Comparison of ENCODE assay signal across 22 cellular contexts in genomic region chr21:45580181-45580575, GRCh38. TPM values are rescaled to one million over a fixed set of nuclear protein-coding genes. Genes with fewer than 3 reads are reported as not detected.
DNase-seq lines count a peak whose midpoint lies in the region; ATAC-seq and TF ChIP-seq lines count a peak whose summit lies in the region.
"Had no signal": no experiment of that assay in that cellular context is flagged by ENCODE, and none has a peak within 500 bp of the region (broad histone marks: within the 10 kb centered on the region; RNA-seq: fewer than 3 reads in every experiment).

No MANE protein-coding gene starts in this region.

- no peak overlapping the region for H3K4me3 Mint-ChIP-seq in activated CD8-positive, alpha-beta memory T cell treated with anti-CD3 and anti-CD28 coated beads, Interleukin-2, amount 10 ng/mL, durations not matched to agents 7 days and 5 days
- H3K4me3 Mint-ChIP-seq in endodermal cell (no peak overlapping the region), type B pancreatic cell (no peak overlapping the region)
- H3K4me3 Mint-ChIP-seq: CD4-positive, CD25-positive, alpha-beta regulatory T cell; H9 had no signal

- peak overlapping the region; percentile 66 for H3K18ac ChIP-seq in neuronal stem cell (ENCODE audit: low read length)

- H3K36me3 Mint-ChIP-seq in activated CD8-positive, alpha-beta memory T cell treated with anti-CD3 and anti-CD28 coated beads, Interleukin-2, amount 10 ng/mL, durations not matched to agents 7 days and 5 days: no peaks in the 10 kb centered on the region
- H3K36me3 Mint-ChIP-seq in endodermal cell (ENCODE audit: low read depth) (no peaks in the 10 kb centered on the region), type B pancreatic cell (no peaks in the 10 kb centered on the region)
- H3K36me3 Mint-ChIP-seq: CD4-positive, CD25-positive, alpha-beta regulatory T cell had no signal

- peak overlapping the region; percentile 16 for H2BK5ac ChIP-seq in neuronal stem cell (ENCODE audit: low read length)

- H3K4ac ChIP-seq in neuronal stem cell (ENCODE audit: low read length): no peak overlapping the region

- H3K27me3 ChIP-seq in endodermal cell (ENCODE audit: control insufficient read depth, insufficient read depth, low read length, poor library complexity, severe bottlenecking): peaks cover 16% of the 10 kb centered on the region
- peaks cover 0 to 17% (median 0%) of the 10 kb centered on the region in 3 experiments for H3K27me3 ChIP-seq in neuronal stem cell (ENCODE audit: control insufficient read depth in 3 of 3, insufficient read depth in 3 of 3, low read depth in 1 of 3, low read length in 3 of 3)
- H3K27me3 ChIP-seq: BE2C had no signal

- no peak overlapping the region for H3K27ac Mint-ChIP-seq in activated CD8-positive, alpha-beta memory T cell treated with anti-CD3 and anti-CD28 coated beads, Interleukin-2, amount 10 ng/mL, durations not matched to agents 7 days and 5 days
- H3K27ac Mint-ChIP-seq in endodermal cell: no peak overlapping the region
- no peak overlapping the region for H3K27ac Mint-ChIP-seq in type B pancreatic cell
- H3K27ac Mint-ChIP-seq: CD4-positive, CD25-positive, alpha-beta regulatory T cell; H9 had no signal

- H3K27ac ChIP-seq in endodermal cell (ENCODE audit: low read depth, low read length) (no peak overlapping the region), neuronal stem cell (replicated peaks; ENCODE audit: low read length) (no peak overlapping the region)

- DNase-seq in activated CD8-positive, alpha-beta memory T cell treated with anti-CD3 and anti-CD28 coated beads, Interleukin-2, amount 50 U/mL, for 48 hours: peak; percentile 42
- DNase-seq in activated CD8-positive, alpha-beta memory T cell treated with anti-CD3 and anti-CD28 coated beads, Interleukin-2, amount 10 ng/mL, durations not matched to agents 7 days and 5 days: no peak
- DNase-seq in endodermal cell (peak; percentile 41), neuronal stem cell (ENCODE audit: low spot score) (no peak), type B pancreatic cell (ENCODE audit: extremely low spot score, unreplicated experiment) (peak; percentile 47), AG20443 (ENCODE audit: low spot score) (no peak), NCI-H2196 (lab: John Stamatoyannopoulos, UW; ENCODE audit: unreplicated experiment) (no peak)
- DNase-seq in stimulated activated CD4-positive, alpha-beta T cell treated with anti-CD3 and anti-CD28 coated beads, Interleukin-15, amount 100 ng/mL, for 24 hours: no peak
- DNase-seq: BE2C; CD4-positive, CD25-positive, alpha-beta regulatory T cell; GDM1; H9; IMR-90; Karpas-422; NCI-H1048; NCI-H1436 treated with DMSO at 0.1 percent for 48 hours; NCI-H2081 treated with DMSO at 0.1 percent for 48 hours; NCI-H510A; NCI-H748 treated with DMSO at 0.1 percent for 48 hours; NK-92 treated with Interleukin-12 subunit alpha and Interleukin-12 subunit beta, amount 100 ng/mL, for 24 hours had no signal

- H3K9me3 ChIP-seq in endodermal cell (ENCODE audit: control insufficient read depth, low read length) (peaks cover 25% of the 10 kb centered on the region), neuronal stem cell (replicated peaks in 1 of 2; ENCODE audit: control insufficient read depth in 2 of 2, insufficient read depth in 1 of 2, low read depth in 1 of 2, low read length in 2 of 2) (peaks cover 6 to 8% of the 10 kb centered on the region in 2 donors)
- H3K9me3 ChIP-seq: BE2C, Caco-2 had no signal

- H3K27me3 Mint-ChIP-seq in activated CD8-positive, alpha-beta memory T cell treated with anti-CD3 and anti-CD28 coated beads, Interleukin-2, amount 10 ng/mL, durations not matched to agents 7 days and 5 days: peaks cover 6% of the 10 kb centered on the region
- H3K27me3 Mint-ChIP-seq in endodermal cell (ENCODE audit: insufficient read depth) (peaks cover 34% of the 10 kb centered on the region), type B pancreatic cell (peaks cover 6% of the 10 kb centered on the region)

- peak overlapping the region; percentile 80 for H2BK15ac ChIP-seq in neuronal stem cell (ENCODE audit: low read length)

- H4K91ac ChIP-seq in neuronal stem cell (ENCODE audit: low read depth, low read length, poor library complexity): no peak overlapping the region

- TF ChIP-seq CTCF in endodermal cell (conservative IDR thresholded peaks at IDR 0.05) (no peak), type B pancreatic cell (conservative IDR thresholded peaks at IDR 0.05) (no peak)

- no peak overlapping the region for H3K4me2 ChIP-seq in neuronal stem cell (ENCODE audit: insufficient read depth, low read length, poor library complexity, severe bottlenecking)

- H3K79me1 ChIP-seq in neuronal stem cell (ENCODE audit: low read depth, low read length): no peaks in the 10 kb centered on the region

- WGBS in endodermal cell (ENCODE audit: insufficient coverage in 1 of 2, insufficient read length in 1 of 2), 2 experiments: 96 to 100% methylated on average over 5 to 8 of the region's 8 CpGs
- WGBS in neuronal stem cell (ENCODE audit: extremely low coverage in 2 of 2, insufficient read length in 2 of 2, insufficient replicate concordance in 1 of 2), 2 donors: no CpG with 5 or more reads among the region's 8 CpGs

- H4K8ac ChIP-seq in neuronal stem cell (ENCODE audit: low read depth, low read length): no peak overlapping the region

- H2BK120ac ChIP-seq in neuronal stem cell (ENCODE audit: low read depth, low read length): no peak overlapping the region

- H3K9me3 Mint-ChIP-seq in activated CD8-positive, alpha-beta memory T cell treated with anti-CD3 and anti-CD28 coated beads, Interleukin-2, amount 10 ng/mL, durations not matched to agents 7 days and 5 days (ENCODE audit: low read depth): no peaks in the 10 kb centered on the region
- H3K9me3 Mint-ChIP-seq in endodermal cell (peaks cover 35% of the 10 kb centered on the region), type B pancreatic cell (no peaks in the 10 kb centered on the region)

- H3K4me3 ChIP-seq in endodermal cell (ENCODE audit: low read length) (no peak overlapping the region), neuronal stem cell (ENCODE audit: low read length in 2 of 2) (no peak overlapping the region)

- H3K9ac ChIP-seq in endodermal cell (ENCODE audit: extremely low read depth, low read length, poor library complexity, severe bottlenecking) (no peak overlapping the region), neuronal stem cell (ENCODE audit: low read depth, low read length, poor library complexity) (no peak overlapping the region)

- no peaks in the 10 kb centered on the region for H3K4me1 Mint-ChIP-seq in activated CD8-positive, alpha-beta memory T cell treated with anti-CD3 and anti-CD28 coated beads, Interleukin-2, amount 10 ng/mL, durations not matched to agents 7 days and 5 days
- H3K4me1 Mint-ChIP-seq in endodermal cell (no peaks in the 10 kb centered on the region), type B pancreatic cell (ENCODE audit: unreplicated experiment) (no peaks in the 10 kb centered on the region)
- H3K4me1 Mint-ChIP-seq: CD4-positive, CD25-positive, alpha-beta regulatory T cell; H9 had no signal

- H3K23ac ChIP-seq in neuronal stem cell (ENCODE audit: low read depth, low read length, poor library complexity): peak overlapping the region; percentile 49

- H2AK5ac ChIP-seq in neuronal stem cell (ENCODE audit: low read depth, low read length): peak overlapping the region; percentile 65

- H2AFZ ChIP-seq in neuronal stem cell (ENCODE audit: low read length): no peak overlapping the region

- H3K36me3 ChIP-seq in endodermal cell (ENCODE audit: control insufficient read depth, insufficient read depth, low read length): no peaks in the 10 kb centered on the region
- no peaks in the 10 kb centered on the region for H3K36me3 ChIP-seq in neuronal stem cell (replicated peaks in 1 of 2; ENCODE audit: control insufficient read depth in 2 of 2, insufficient read depth in 2 of 2, low read length in 2 of 2)
- H3K36me3 ChIP-seq: BE2C had no signal

- H3K4me1 ChIP-seq in endodermal cell (ENCODE audit: control insufficient read depth, insufficient read depth, low read length) (no peaks in the 10 kb centered on the region), neuronal stem cell (ENCODE audit: control insufficient read depth in 2 of 2, insufficient read depth in 1 of 2, low read depth in 1 of 2, low read length in 2 of 2) (no peaks in the 10 kb centered on the region)
- H3K4me1 ChIP-seq: Caco-2 had no signal

- CTCF ChIA-PET in activated CD8-positive, alpha-beta memory T cell treated with anti-CD3 and anti-CD28 coated beads, Interleukin-2, amount 10 ng/mL, durations not matched to agents 7 days and 5 days (lab: Charles Lee): no interaction called here

- no peak overlapping the region for H2BK12ac ChIP-seq in neuronal stem cell (ENCODE audit: low read length)

- H3K14ac ChIP-seq in neuronal stem cell (ENCODE audit: low read length): no peak overlapping the region

- no peak for ATAC-seq in activated CD8-positive, alpha-beta memory T cell treated with anti-CD3 and anti-CD28 coated beads, Interleukin-2, amount 10 ng/mL, durations not matched to agents 7 days and 5 days
- ATAC-seq: Right ventricle myocardium inferior had no signal

RNA-seq across cellular contexts. Expression of gene SLC19A1, which starts 37.9 kb away (rescaled TPM):
- total RNA-seq in activated CD8-positive, alpha-beta memory T cell treated with anti-CD3 and anti-CD28 coated beads, Interleukin-2, amount 10 ng/mL, durations not matched to agents 7 days and 5 days: 10 to 100 TPM; 53.2 to 60.2 TPM
- total RNA-seq in endodermal cell (10 to 100 TPM; 28.8 to 29.4 TPM), type B pancreatic cell (ENCODE audit: low replicate concordance) (10.6 and 28.2 TPM in 2 replicates)
- polyA plus RNA-seq in endodermal cell (2013, experiment 1 of 2): 19.9 TPM
- 16.4 TPM for polyA plus RNA-seq in endodermal cell (2013, experiment 2 of 2)
- polyA plus RNA-seq in neuronal stem cell (2013, experiment 1 of 2): 16.6 TPM
- 16.2 TPM for polyA plus RNA-seq in neuronal stem cell (2013, experiment 2 of 2)

Comparison
In these comparisons a context has a peak if more than half of its experiments do, and no peak if none do; other contexts are left out.
1. DNase-seq: peak in activated CD8-positive, alpha-beta memory T cell treated with anti-CD3 and anti-CD28 coated beads, Interleukin-2, amount 50 U/mL, for 48 hours (single experiment), endodermal cell (single experiment) and type B pancreatic cell (single experiment); none in activated CD8-positive, alpha-beta memory T cell treated with anti-CD3 and anti-CD28 coated beads, Interleukin-2, amount 10 ng/mL, durations not matched to agents 7 days and 5 days (single experiment), neuronal stem cell (single experiment), AG20443 (single experiment), NCI-H2196 (single experiment) and stimulated activated CD4-positive, alpha-beta T cell treated with anti-CD3 and anti-CD28 coated beads, Interleukin-15, amount 100 ng/mL, for 24 hours (single experiment).